ENCODE assay signal across 15 cellular contexts in genomic region chr1:66244429-66244828, GRCh38.
A peak's percentile ranks its signal among the peaks of the same experiment; 100 is the strongest.
DNase-seq lines count a peak whose midpoint lies in the region; ATAC-seq and TF ChIP-seq lines count a peak whose summit lies in the region.
"Had no signal": no experiment of that assay in that cellular context is flagged by ENCODE, and none has a peak within 500 bp of the region (broad histone marks: within the 10 kb centered on the region; RNA-seq: fewer than 3 reads in every experiment).

No MANE protein-coding gene starts in this region.

- H3K9ac ChIP-seq in mammary epithelial cell (ENCODE audit: insufficient read depth, low read length) = no peak overlapping the region
- H3K9ac ChIP-seq in mesenchymal stem cell (ENCODE audit: low read length) = no peak overlapping the region

- H3K4me3 ChIP-seq in A673 (ENCODE audit: low read depth, low read length, poor library complexity, severe bottlenecking) (no peak overlapping the region), mammary epithelial cell (replicated peaks in 1 of 3; ENCODE audit: insufficient read depth in 1 of 3, low read depth in 2 of 3, low read length in 3 of 3) (no peak overlapping the region), mesenchymal stem cell (ENCODE audit: insufficient read depth in 1 of 2, low read depth in 1 of 2, low read length in 2 of 2) (no peak overlapping the region), coronary artery (no peak overlapping the region)

- CTCF ChIA-PET in A673 (lab: Charles Lee) = no interaction called here
- CTCF ChIA-PET in mammary epithelial cell (lab: Charles Lee; ENCODE audit: low non-redundant PET) = interaction anchor here (1.0 kb wide), 1 partner anchor 490 kb away, joined by 3 read pairs; no protein-coding TSS in a partner anchor

- no peak for ATAC-seq in HG03520 (IDR thresholded peaks at IDR 0.05; ENCODE audit: unreplicated experiment)

- no peaks in the 10 kb centered on the region for H3K9me3 ChIP-seq in A673 (ENCODE audit: low read depth, low read length, poor library complexity, severe bottlenecking)
- H3K9me3 ChIP-seq in mammary epithelial cell (replicated peaks; ENCODE audit: insufficient read depth, low read length) = no peaks in the 10 kb centered on the region
- no peaks in the 10 kb centered on the region for H3K9me3 ChIP-seq in mesenchymal stem cell (ENCODE audit: control insufficient read depth, low read length)

- H3K23ac ChIP-seq in mesenchymal stem cell (ENCODE audit: low read length in 2 of 2) = no peak overlapping the region

- no peaks in the 10 kb centered on the region for H4K20me1 ChIP-seq in mammary epithelial cell (ENCODE audit: insufficient read depth, low read length)

- no peak overlapping the region for H2BK15ac ChIP-seq in mesenchymal stem cell (ENCODE audit: low read depth, poor library complexity, severe bottlenecking)

- H3K4ac ChIP-seq in mesenchymal stem cell (ENCODE audit: low read depth in 1 of 2, low read length in 2 of 2) = no peak overlapping the region

- no peak overlapping the region for H3K18ac ChIP-seq in mesenchymal stem cell (ENCODE audit: low read depth in 1 of 2, low read length in 2 of 2)

- intact Hi-C loops in A673 (cut with micrococcal nuclease; ENCODE audit: unreplicated experiment) (loop anchor here (5.0 to 10.0 kb wide), 2 partner anchors 527 to 1010 kb away; no protein-coding TSS in a partner anchor), mammary epithelial cell (cut with micrococcal nuclease) (loop anchor here (10.0 kb wide), 2 partner anchors 530 to 1010 kb away; no protein-coding TSS in a partner anchor)
- intact Hi-C loops in activated T-helper 1 cell treated with anti-CD3 and anti-CD28 coated beads, Interleukin-12 subunit alpha, Interleukin-12 subunit beta, Interleukin-2, Interleukin-4 antibody, amounts not matched to agents 30 ng/mL and 10 ng/mL and 1 ng/mL, durations not matched to agents 14 hours and 24 hours and 36 hours (cut with micrococcal nuclease) = loop anchor here (2.0 to 10.0 kb wide), 6 partner anchors 107 to 1014 kb away; no protein-coding TSS in a partner anchor

- no peaks in the 10 kb centered on the region for H3K79me2 ChIP-seq in mammary epithelial cell (ENCODE audit: insufficient read depth, low read length)

- no peak overlapping the region for H3K4me2 ChIP-seq in mammary epithelial cell (ENCODE audit: insufficient read depth, low read depth, low read length)
- no peak overlapping the region for H3K4me2 ChIP-seq in mesenchymal stem cell (ENCODE audit: low read length, poor library complexity, severe bottlenecking)

- peak; percentile 43 for DNase-seq in A673 (ENCODE audit: low spot score)
- DNase-seq in HT1080 (ENCODE audit: low read depth) = peak; percentile 12
- peak; percentile 68 for DNase-seq in mammary epithelial cell
- DNase-seq in mesenchymal stem cell = peak; percentile 33
- DNase-seq in NCI-H524 treated with DMSO at 0.1 percent for 48 hours (lab: John Stamatoyannopoulos, UW) = no peak
- no peak for DNase-seq in activated T-helper 1 cell treated with anti-CD3 and anti-CD28 coated beads, Interleukin-12 subunit alpha, Interleukin-12 subunit beta, Interleukin-2, Interleukin-4 antibody, amounts not matched to agents 30 ng/mL and 10 ng/mL and 1 ng/mL, durations not matched to agents 14 hours and 24 hours and 36 hours (ENCODE audit: low spot score)
- no peak for DNase-seq in coronary artery (ENCODE audit: low spot score)
- DNase-seq: activated naive CD8-positive, alpha-beta T cell treated with anti-CD3 and anti-CD28 coated beads, Interleukin-2, amount 50 U/mL, for 24 hours; DMS79; NCI-H446 treated with DMSO at 0.1 percent for 48 hours had no signal

- no peaks in the 10 kb centered on the region for H3K36me3 Mint-ChIP-seq in activated T-helper 1 cell treated with anti-CD3 and anti-CD28 coated beads, Interleukin-12 subunit alpha, Interleukin-12 subunit beta, Interleukin-2, Interleukin-4 antibody, amounts not matched to agents 30 ng/mL and 10 ng/mL and 1 ng/mL, durations not matched to agents 14 hours and 24 hours and 36 hours (ENCODE audit: low read depth)
- H3K36me3 Mint-ChIP-seq: IgD-negative memory B cell had no signal

- H4K91ac ChIP-seq in mesenchymal stem cell (ENCODE audit: low read length) = no peak overlapping the region

- 8% methylated on average over 3 of the region's 3 CpGs for WGBS in mammary epithelial cell (ENCODE audit: low coverage, missing lambda C conversion rate)
- 42% methylated on average over 2 of the region's 3 CpGs for WGBS in mesenchymal stem cell

- no peak overlapping the region for H2BK12ac ChIP-seq in mesenchymal stem cell (ENCODE audit: low read length in 2 of 2)

- in situ Hi-C loops in mammary epithelial cell (cut with MboI; ENCODE audit: low sequenced_read_pairs in 2 of 2) = loop anchor here (5.0 to 10.0 kb wide), 2 partner anchors 290 to 292 kb away; no protein-coding TSS in a partner anchor

- no peak overlapping the region for H4K8ac ChIP-seq in mesenchymal stem cell (ENCODE audit: low read length)

- no peak overlapping the region for H2AK5ac ChIP-seq in mesenchymal stem cell (ENCODE audit: low read length, severe bottlenecking)

- H3K36me3 ChIP-seq in A673 (ENCODE audit: insufficient read depth, low read length, poor library complexity, severe bottlenecking) (no peaks in the 10 kb centered on the region), mammary epithelial cell (ENCODE audit: insufficient read depth, low read length) (no peaks in the 10 kb centered on the region), mesenchymal stem cell (ENCODE audit: control insufficient read depth in 1 of 2, insufficient read depth in 2 of 2, low read depth in 1 of 2, low read length in 2 of 2) (no peaks in the 10 kb centered on the region)

- peak overlapping the region; percentile 75 for H3K27ac ChIP-seq in A673 (ENCODE audit: low read depth, low read length, poor library complexity, severe bottlenecking)
- H3K27ac ChIP-seq in mammary epithelial cell (ENCODE audit: insufficient read depth, low read depth, low read length) = no peak overlapping the region
- no peak overlapping the region for H3K27ac ChIP-seq in mesenchymal stem cell (ENCODE audit: low read length, poor library complexity, severe bottlenecking)
- no peak overlapping the region for H3K27ac ChIP-seq in coronary artery

- TF ChIP-seq CTCF in A673 (conservative IDR thresholded peaks at IDR 0.05; ENCODE audit: low read depth, low read length) = no peak
- no peak for TF ChIP-seq CTCF in mammary epithelial cell (conservative IDR thresholded peaks at IDR 0.05 in 1 of 2, IDR thresholded peaks at IDR 0.05 in 1 of 2; ENCODE audit: extremely low read depth in 1 of 2, insufficient read depth in 1 of 2, low read depth in 1 of 2, low read length in 2 of 2)
- TF ChIP-seq CTCF in coronary artery (IDR thresholded peaks at IDR 0.05) = no peak

- H3K9me3 Mint-ChIP-seq in activated T-helper 1 cell treated with anti-CD3 and anti-CD28 coated beads, Interleukin-12 subunit alpha, Interleukin-12 subunit beta, Interleukin-2, Interleukin-4 antibody, amounts not matched to agents 30 ng/mL and 10 ng/mL and 1 ng/mL, durations not matched to agents 14 hours and 24 hours and 36 hours = no peaks in the 10 kb centered on the region
- H3K9me3 Mint-ChIP-seq: activated naive CD8-positive, alpha-beta T cell treated with anti-CD3 and anti-CD28 coated beads, Interleukin-2, amount 50 U/mL, for 24 hours; activated T-cell treated with anti-CD3 and anti-CD28 coated beads, Interleukin-2, amount 50 U/mL, for 24 hours; IgD-negative memory B cell; T-helper 2 cell treated with Interferon-gamma antibody and Interleukin-4, amounts not matched to agents 5 μg/mL and 100 μg/mL, for 36 hours had no signal

- dilution Hi-C loops in mammary epithelial cell (cut with HindIII; ENCODE audit: low sequenced_read_pairs) = no loop called here

- no peak overlapping the region for H2BK5ac ChIP-seq in mesenchymal stem cell (ENCODE audit: low read depth, low read length, poor library complexity, severe bottlenecking)

- H3K4me3 Mint-ChIP-seq in activated T-helper 1 cell treated with anti-CD3 and anti-CD28 coated beads, Interleukin-12 subunit alpha, Interleukin-12 subunit beta, Interleukin-2, Interleukin-4 antibody, amounts not matched to agents 30 ng/mL and 10 ng/mL and 1 ng/mL, durations not matched to agents 14 hours and 24 hours and 36 hours = no peak overlapping the region
- H3K4me3 Mint-ChIP-seq: activated naive CD8-positive, alpha-beta T cell treated with anti-CD3 and anti-CD28 coated beads, Interleukin-2, amount 50 U/mL, for 24 hours; activated T-cell treated with anti-CD3 and anti-CD28 coated beads, Interleukin-2, amount 50 U/mL, for 24 hours; T-helper 2 cell treated with Interferon-gamma antibody and Interleukin-4, amounts not matched to agents 5 μg/mL and 100 μg/mL, for 36 hours had no signal

- peaks cover 2% of the 10 kb centered on the region for H3K27me3 Mint-ChIP-seq in activated T-helper 1 cell treated with anti-CD3 and anti-CD28 coated beads, Interleukin-12 subunit alpha, Interleukin-12 subunit beta, Interleukin-2, Interleukin-4 antibody, amounts not matched to agents 30 ng/mL and 10 ng/mL and 1 ng/mL, durations not matched to agents 14 hours and 24 hours and 36 hours (ENCODE audit: insufficient read depth)
- H3K27me3 Mint-ChIP-seq: activated naive CD8-positive, alpha-beta T cell treated with anti-CD3 and anti-CD28 coated beads, Interleukin-2, amount 50 U/mL, for 24 hours; activated T-cell treated with anti-CD3 and anti-CD28 coated beads, Interleukin-2, amount 50 U/mL, for 24 hours had no signal

- H3K27ac Mint-ChIP-seq in activated T-helper 1 cell treated with anti-CD3 and anti-CD28 coated beads, Interleukin-12 subunit alpha, Interleukin-12 subunit beta, Interleukin-2, Interleukin-4 antibody, amounts not matched to agents 30 ng/mL and 10 ng/mL and 1 ng/mL, durations not matched to agents 14 hours and 24 hours and 36 hours = no peak overlapping the region
- H3K27ac Mint-ChIP-seq: activated naive CD8-positive, alpha-beta T cell treated with anti-CD3 and anti-CD28 coated beads, Interleukin-2, amount 50 U/mL, for 24 hours; IgD-negative memory B cell; progenitor cell of endocrine pancreas; T-helper 2 cell treated with Interferon-gamma antibody and Interleukin-4, amounts not matched to agents 5 μg/mL and 100 μg/mL, for 36 hours had no signal

- H3K14ac ChIP-seq in mesenchymal stem cell (ENCODE audit: low read length in 2 of 2) = no peak overlapping the region

- H3K79me1 ChIP-seq in mesenchymal stem cell (replicated peaks; ENCODE audit: low read length, poor library complexity, severe bottlenecking) = no peaks in the 10 kb centered on the region

- H3K27me3 ChIP-seq in A673 (replicated peaks; ENCODE audit: insufficient read depth, low read depth, low read length, poor library complexity) (no peaks in the 10 kb centered on the region), mammary epithelial cell (ENCODE audit: insufficient read depth, low read length) (peaks cover 4% of the 10 kb centered on the region), mesenchymal stem cell (ENCODE audit: control insufficient read depth in 1 of 2, insufficient read depth in 1 of 2, low read length in 2 of 2) (no peaks in the 10 kb centered on the region)

- H3K4me1 ChIP-seq in A673 (ENCODE audit: insufficient read depth, low read length, poor library complexity, severe bottlenecking) = peaks cover 69% of the 10 kb centered on the region
- H3K4me1 ChIP-seq in mammary epithelial cell (ENCODE audit: insufficient read depth, low read length) = peaks cover 11% of the 10 kb centered on the region
- H3K4me1 ChIP-seq in mesenchymal stem cell (ENCODE audit: control insufficient read depth, insufficient read depth, low read depth, low read length) = no peaks in the 10 kb centered on the region

- H2AFZ ChIP-seq in mammary epithelial cell (ENCODE audit: low read depth, low read length) (no peak overlapping the region), mesenchymal stem cell (ENCODE audit: low read depth, low read length) (no peak overlapping the region)

- BruUV-seq in A673 (replicated peaks; lab: Mats Ljungman, UMichigan) = no TSS peak
- no TSS peak for BruUV-seq in mammary epithelial cell (replicated peaks; lab: Mats Ljungman, UMichigan)

- H2BK120ac ChIP-seq in mesenchymal stem cell (ENCODE audit: low read depth, low read length) = no peak overlapping the region

- POLR2A ChIA-PET in A673 (lab: Charles Lee; ENCODE audit: low non-redundant PET) = no interaction called here

- H3K4me1 Mint-ChIP-seq in activated T-helper 1 cell treated with anti-CD3 and anti-CD28 coated beads, Interleukin-12 subunit alpha, Interleukin-12 subunit beta, Interleukin-2, Interleukin-4 antibody, amounts not matched to agents 30 ng/mL and 10 ng/mL and 1 ng/mL, durations not matched to agents 14 hours and 24 hours and 36 hours (ENCODE audit: low read depth) = peaks cover 41% of the 10 kb centered on the region

Comparison
In these comparisons a context has a peak if more than half of its experiments do, and no peak if none do; other contexts are left out.
1. DNase-seq: peak in A673 (single experiment), HT1080 (single experiment), mammary epithelial cell (single experiment) and mesenchymal stem cell (single experiment); none in NCI-H524 treated with DMSO at 0.1 percent for 48 hours (single experiment), activated T-helper 1 cell treated with anti-CD3 and anti-CD28 coated beads, Interleukin-12 subunit alpha, Interleukin-12 subunit beta, Interleukin-2, Interleukin-4 antibody, amounts not matched to agents 30 ng/mL and 10 ng/mL and 1 ng/mL, durations not matched to agents 14 hours and 24 hours and 36 hours (single experiment) and coronary artery (single experiment).